In the genomic region with DNA sequence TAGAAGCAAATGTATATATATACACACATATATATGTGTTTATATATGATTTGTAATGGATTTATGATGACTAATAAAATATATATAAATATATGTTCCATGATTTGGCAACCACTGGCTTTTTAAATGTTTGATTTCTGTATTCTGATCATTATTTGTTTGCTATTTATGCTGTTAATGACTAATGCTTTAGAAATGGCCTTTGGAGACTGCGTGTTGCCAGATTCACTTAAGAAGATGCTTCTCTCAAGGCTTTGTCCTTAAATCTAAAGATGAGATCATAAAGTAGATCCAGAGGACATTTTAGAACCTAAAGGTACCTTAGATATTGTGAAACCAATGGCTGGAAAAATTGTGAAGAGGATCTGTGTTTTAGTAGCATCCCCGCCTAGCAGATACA, we compare ENCODE assay signal across 17 cellular contexts.
"Had no signal": no experiment of that assay in that cellular context is flagged by ENCODE, and none has a peak within 500 bp of the region (broad histone marks: within the 10 kb centered on the region; RNA-seq: fewer than 3 reads in every experiment).

No MANE protein-coding gene starts in this region.

- H3K27ac Mint-ChIP-seq: activated CD4-positive, alpha-beta T cell treated with anti-CD3 and anti-CD28 coated beads for 36 hours; activated CD8-positive, alpha-beta memory T cell treated with anti-CD3 and anti-CD28 coated beads, Interleukin-2, amount 10 ng/mL, durations not matched to agents 7 days and 5 days; neural progenitor cell; T-helper 1 cell treated with Interleukin-12 subunit alpha and Interleukin-12 subunit beta and Interleukin-4 antibody, amounts not matched to agents 30 μg/mL and 1 μg/mL, for 36 hours had no signal

- ATAC-seq: activated CD4-positive, alpha-beta T cell treated with anti-CD3 and anti-CD28 coated beads for 36 hours; activated CD8-positive, alpha-beta memory T cell treated with anti-CD3 and anti-CD28 coated beads, Interleukin-2, amount 10 ng/mL, durations not matched to agents 7 days and 5 days; left ventricle myocardium superior had no signal

- H3K36me3 ChIP-seq: esophagus muscularis mucosa, neural progenitor cell, prostate gland, right atrium auricular region, stomach, vagina, WERI-Rb-1 had no signal

- H3K27me3 ChIP-seq: esophagus muscularis mucosa, neural progenitor cell, right atrium auricular region, stomach, vagina had no signal

- H3K27me3 Mint-ChIP-seq: activated CD4-positive, alpha-beta T cell treated with anti-CD3 and anti-CD28 coated beads for 36 hours; activated CD8-positive, alpha-beta memory T cell treated with anti-CD3 and anti-CD28 coated beads, Interleukin-2, amount 10 ng/mL, durations not matched to agents 7 days and 5 days had no signal

- H3K27ac ChIP-seq: esophagus muscularis mucosa, neural progenitor cell, prostate gland, right atrium auricular region, stomach, vagina, WERI-Rb-1 had no signal

- DNase-seq: activated CD4-positive, alpha-beta T cell treated with anti-CD3 and anti-CD28 coated beads for 36 hours; activated CD4-positive, alpha-beta T cell treated with anti-CD3 and anti-CD28 coated beads, Interleukin-2, amount 50 U/mL, for 48 hours; activated CD8-positive, alpha-beta memory T cell treated with anti-CD3 and anti-CD28 coated beads, Interleukin-2, amount 10 ng/mL, durations not matched to agents 7 days and 5 days; activated naive CD4-positive, alpha-beta T cell treated with anti-CD3 and anti-CD28 coated beads, Interleukin-2, amount 50 U/mL, for 16 hours; effector CD8-positive, alpha-beta T cell; left ventricle myocardium superior; stimulated activated CD4-positive, alpha-beta T cell treated with anti-CD3 and anti-CD28 coated beads, Interleukin-2, amount 100 ng/mL, for 48 hours; stomach; trophoblast cell; WERI-Rb-1 had no signal

- H3K4me3 Mint-ChIP-seq: activated CD4-positive, alpha-beta T cell treated with anti-CD3 and anti-CD28 coated beads for 36 hours; activated CD8-positive, alpha-beta memory T cell treated with anti-CD3 and anti-CD28 coated beads, Interleukin-2, amount 10 ng/mL, durations not matched to agents 7 days and 5 days; neural progenitor cell; T-helper 1 cell treated with Interleukin-12 subunit alpha and Interleukin-12 subunit beta and Interleukin-4 antibody, amounts not matched to agents 30 μg/mL and 1 μg/mL, for 36 hours had no signal

- H3K4me1 ChIP-seq: esophagus muscularis mucosa, neural progenitor cell, prostate gland, right atrium auricular region, vagina had no signal

- H3K9me3 Mint-ChIP-seq: neural progenitor cell; T-helper 1 cell treated with Interleukin-12 subunit alpha and Interleukin-12 subunit beta and Interleukin-4 antibody, amounts not matched to agents 30 μg/mL and 1 μg/mL, for 36 hours had no signal

- H3K9me3 ChIP-seq: esophagus muscularis mucosa, prostate gland, right atrium auricular region, stomach, vagina had no signal

- H3K36me3 Mint-ChIP-seq: neural progenitor cell had no signal

- H3K4me3 ChIP-seq: esophagus muscularis mucosa, neural progenitor cell, prostate gland, right atrium auricular region, skin epidermis, stomach, vagina had no signal

- H3K4me1 Mint-ChIP-seq: neural progenitor cell had no signal
